ENCODE assay signal across 11 cellular contexts in the genomic region with DNA sequence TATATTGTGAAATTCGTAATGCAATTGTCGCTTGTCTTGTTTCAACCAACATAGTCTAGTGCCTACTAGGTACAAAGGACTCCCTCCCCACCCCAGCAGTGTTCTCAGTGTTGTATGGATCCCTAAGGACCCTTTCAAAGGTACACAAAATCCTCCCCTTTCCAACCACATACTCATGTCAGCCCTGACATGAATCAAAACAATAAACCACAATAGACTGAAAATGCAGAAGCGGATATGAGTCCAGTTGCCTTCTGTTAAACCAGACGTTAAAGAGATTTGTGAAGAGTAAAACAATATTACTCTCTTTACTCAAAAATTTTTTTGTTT.
DNase-seq lines count a peak whose midpoint lies in the region; ATAC-seq and TF ChIP-seq lines count a peak whose summit lies in the region.
"Had no signal": no experiment of that assay in that cellular context is flagged by ENCODE, and none has a peak within 500 bp of the region (broad histone marks: within the 10 kb centered on the region; RNA-seq: fewer than 3 reads in every experiment).

No MANE protein-coding gene starts in this region.

- H3K4me1 Mint-ChIP-seq in activated naive CD8-positive, alpha-beta T cell treated with anti-CD3 and anti-CD28 coated beads for 36 hours, result peaks cover 15% of the 10 kb centered on the region
- no peaks in the 10 kb centered on the region for H3K4me1 Mint-ChIP-seq in T-cell

- H3K36me3 Mint-ChIP-seq in activated naive CD8-positive, alpha-beta T cell treated with anti-CD3 and anti-CD28 coated beads for 36 hours, result no peaks in the 10 kb centered on the region
- no peaks in the 10 kb centered on the region for H3K36me3 Mint-ChIP-seq in T-cell

- CTCF ChIA-PET in T-cell (lab: Charles Lee), result no interaction called here

- H3K4me3 ChIP-seq in sigmoid colon, result no peak overlapping the region

- no peak for TF ChIP-seq CTCF in sigmoid colon (IDR thresholded peaks at IDR 0.05)

- DNase-seq in activated naive CD8-positive, alpha-beta T cell treated with anti-CD3 and anti-CD28 coated beads for 36 hours, result peak; percentile 4
- DNase-seq in sigmoid colon (no peak), epidermal melanocyte (ENCODE audit: insufficient read length, low spot score) (no peak), NCI-H1694 (lab: John Stamatoyannopoulos, UW) (no peak), T-cell (no peak)
- DNase-seq: activated T-cell treated with anti-CD3 and anti-CD28 coated beads, Interleukin-2, amount 50 U/mL, for 1 hour; mesenchymal stem cell; NCI-H748 treated with DMSO at 0.1 percent for 48 hours had no signal

- no peak for TF ChIP-seq POLR2A in sigmoid colon (IDR thresholded peaks at IDR 0.05)

- H3K27me3 Mint-ChIP-seq in activated naive CD8-positive, alpha-beta T cell treated with anti-CD3 and anti-CD28 coated beads for 36 hours, result no peaks in the 10 kb centered on the region
- no peaks in the 10 kb centered on the region for H3K27me3 Mint-ChIP-seq in T-cell

- POLR2A ChIA-PET in T-cell (lab: Charles Lee), result no interaction called here

- no peaks in the 10 kb centered on the region for H3K9me3 Mint-ChIP-seq in activated naive CD8-positive, alpha-beta T cell treated with anti-CD3 and anti-CD28 coated beads for 36 hours
- peaks cover 0 to 3% (median 0%) of the 10 kb centered on the region in 3 donors for H3K9me3 Mint-ChIP-seq in T-cell

- no peaks in the 10 kb centered on the region for H3K27me3 ChIP-seq in sigmoid colon

- no peaks in the 10 kb centered on the region for H3K4me1 ChIP-seq in sigmoid colon

- TF ChIP-seq EP300 in sigmoid colon (IDR thresholded peaks at IDR 0.05), result no peak

- no peaks in the 10 kb centered on the region for H3K36me3 ChIP-seq in sigmoid colon

- no peak overlapping the region for H3K4me3 Mint-ChIP-seq in activated naive CD8-positive, alpha-beta T cell treated with anti-CD3 and anti-CD28 coated beads for 36 hours
- no peak overlapping the region for H3K4me3 Mint-ChIP-seq in T-cell

- no peak overlapping the region for H3K27ac ChIP-seq in sigmoid colon

- H3K27ac Mint-ChIP-seq in activated naive CD8-positive, alpha-beta T cell treated with anti-CD3 and anti-CD28 coated beads for 36 hours, result no peak overlapping the region
- no peak overlapping the region for H3K27ac Mint-ChIP-seq in T-cell

- no peaks in the 10 kb centered on the region for H3K9me3 ChIP-seq in sigmoid colon

- 66 to 86% methylated on average over 4 of the region's 4 CpGs for WGBS in sigmoid colon, 2 donors

- intact Hi-C loops in sigmoid colon (cut with DNase I), result no loop called here

- ATAC-seq in GM18519 (IDR thresholded peaks at IDR 0.05; ENCODE audit: low FRiP score, unreplicated experiment) (peak; percentile 93), GM21367 (IDR thresholded peaks at IDR 0.05; ENCODE audit: unreplicated experiment) (peak; percentile 91), HG03045 (IDR thresholded peaks at IDR 0.05; ENCODE audit: unreplicated experiment) (peak; percentile 88), T-cell (replicated peaks in 1 of 4) (no peak)

Comparison
In these comparisons a context has a peak if more than half of its experiments do, and no peak if none do; other contexts are left out.
1. ATAC-seq: peak in GM18519 (single experiment), GM21367 (single experiment) and HG03045 (single experiment); none in T-cell (0 of 4).